ENCODE assay signal across 16 cellular contexts in genomic region chr11:112751312-112751711, GRCh38.
"Had no signal": no experiment of that assay in that cellular context is flagged by ENCODE, and none has a peak within 500 bp of the region (broad histone marks: within the 10 kb centered on the region; RNA-seq: fewer than 3 reads in every experiment).

No MANE protein-coding gene starts in this region.

- H3K36me3 ChIP-seq: brain microvascular endothelial cell, esophagus muscularis mucosa, left lung, ovary, tibial nerve, vagina had no signal

- H3K27ac ChIP-seq: brain microvascular endothelial cell, esophagus muscularis mucosa, left lung, ovary, skin epidermis, tibial nerve, vagina had no signal

- DNase-seq: activated CD4-positive, alpha-beta T cell treated with anti-CD3 and anti-CD28 coated beads for 1 hour; activated CD4-positive, alpha-beta T cell treated with anti-CD3 and anti-CD28 coated beads, Interleukin-2, amount 50 U/mL, for 48 hours; activated CD8-positive, alpha-beta memory T cell treated with anti-CD3 and anti-CD28 coated beads, Interleukin-2, amount 10 ng/mL, durations not matched to agents 7 days and 5 days; activated effector memory CD4-positive, alpha-beta T cell treated with anti-CD3 and anti-CD28 coated beads, Interleukin-2, amount 50 U/mL, for 16 hours; activated T-cell treated with anti-CD3 and anti-CD28 coated beads, Interleukin-2, amount 50 U/mL, for 24 hours; brain microvascular endothelial cell; glutamatergic neuron; left lung; mesendoderm; ovary; stimulated activated CD4-positive, alpha-beta T cell treated with anti-CD3 and anti-CD28 coated beads, Interleukin-4, amount 100 ng/mL, for 4 hours had no signal

- H3K4me1 ChIP-seq: left lung, vagina had no signal

- H3K9me3 ChIP-seq: esophagus muscularis mucosa, left lung, ovary, tibial nerve, vagina had no signal

- H3K4me3 ChIP-seq: esophagus muscularis mucosa, left lung, ovary, skin epidermis, tibial nerve, vagina had no signal

- ATAC-seq: activated CD8-positive, alpha-beta memory T cell treated with anti-CD3 and anti-CD28 coated beads, Interleukin-2, amount 10 ng/mL, durations not matched to agents 7 days and 5 days; activated naive CD4-positive, alpha-beta T cell treated with anti-CD3 and anti-CD28 coated beads, Interleukin-2, amount 50 U/mL, for 72 hours; left lung had no signal

- H3K27me3 ChIP-seq: brain microvascular endothelial cell, ovary, tibial nerve, vagina had no signal
